15 cellular contexts compared by ENCODE assay signal in the genomic region with DNA sequence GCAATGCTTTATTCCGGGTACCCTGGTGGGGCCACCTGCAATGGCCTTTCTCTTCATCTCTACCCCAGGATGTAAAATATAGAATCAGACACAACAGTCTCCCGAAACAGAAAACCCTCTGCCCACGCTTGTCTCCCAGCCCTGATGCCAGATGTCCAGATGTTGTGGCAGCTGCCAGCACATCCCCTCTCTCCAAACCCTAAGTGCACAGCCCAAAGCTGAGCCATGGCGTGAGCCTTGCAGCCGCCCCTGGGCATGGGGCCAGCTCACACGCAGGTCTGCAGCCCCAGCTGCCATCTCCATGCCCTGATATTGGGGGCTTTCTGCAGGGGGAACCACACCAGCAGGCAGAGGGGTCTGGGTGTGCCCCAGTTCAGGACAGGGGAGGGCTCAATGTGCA.
"Had no signal": no experiment of that assay in that cellular context is flagged by ENCODE, and none has a peak within 500 bp of the region (broad histone marks: within the 10 kb centered on the region; RNA-seq: fewer than 3 reads in every experiment).

No MANE protein-coding gene starts in this region.

- DNase-seq: activated CD4-positive, alpha-beta T cell treated with anti-CD3 and anti-CD28 coated beads, Interleukin-2, amount 50 U/mL, for 1 hour; activated naive CD4-positive, alpha-beta T cell treated with Interleukin-2 at 50 U/mL for 16 hours; colonic mucosa; effector CD8-positive, alpha-beta T cell; esophagus squamous epithelium; left ventricle myocardium superior; mucosa of descending colon; naive thymus-derived CD4-positive, alpha-beta T cell; retina; stimulated activated CD4-positive, alpha-beta T cell treated with anti-CD3 and anti-CD28 coated beads, Interleukin-2, amount 100 ng/mL, for 48 hours; stimulated activated naive B cell treated with anti-CD40 and anti-IgM and Interleukin-4, amounts not matched to agents 10 μg/mL and 1 μg/mL and 100 μg/mL, for 72 hours; SW 1271; transverse colon had no signal

- H3K27me3 ChIP-seq: ascending aorta, colonic mucosa, hepatocyte, transverse colon had no signal

- H3K4me3 ChIP-seq: ascending aorta, colonic mucosa, esophagus squamous epithelium, hepatocyte, mucosa of descending colon, transverse colon had no signal

- H3K27ac ChIP-seq: ascending aorta, colonic mucosa, esophagus squamous epithelium, hepatocyte, transverse colon had no signal
